17 cellular contexts compared by ENCODE assay signal in genomic region chr2:3516831-3517230, GRCh38.
"Had no signal": no experiment of that assay in that cellular context is flagged by ENCODE, and none has a peak within 500 bp of the region (broad histone marks: within the 10 kb centered on the region; RNA-seq: fewer than 3 reads in every experiment).

No MANE protein-coding gene starts in this region.

- H3K9me3 ChIP-seq: esophagus muscularis mucosa, upper lobe of right lung had no signal

- DNase-seq: activated CD4-positive, alpha-beta T cell treated with anti-CD3 and anti-CD28 coated beads for 36 hours; activated CD8-positive, alpha-beta T cell treated with anti-CD3 and anti-CD28 coated beads, Interleukin-2, amount 10 ng/mL, durations not matched to agents 7 days and 5 days; activated naive CD4-positive, alpha-beta T cell treated with anti-CD3 and anti-CD28 coated beads, Interleukin-2, amount 50 U/mL, for 16 hours; amniotic stem cell; brain microvascular endothelial cell; dorsolateral prefrontal cortex; left lung; mesendoderm; posterior cingulate gyrus; spleen; stimulated activated CD4-positive, alpha-beta T cell treated with anti-CD3 and anti-CD28 coated beads, Interleukin-1b, Interleukin-23, amount 100 ng/mL, for 48 hours; stimulated activated naive B cell treated with anti-CD40 and anti-IgM and Interleukin-4, amounts not matched to agents 10 μg/mL and 1 μg/mL and 100 μg/mL, for 72 hours; substantia nigra; upper lobe of right lung had no signal

- H3K27me3 ChIP-seq: brain microvascular endothelial cell, dorsolateral prefrontal cortex, esophagus muscularis mucosa, left lung, SJSA1, spleen, upper lobe of right lung had no signal

- ATAC-seq: activated CD4-positive, alpha-beta T cell treated with anti-CD3 and anti-CD28 coated beads for 36 hours; activated CD8-positive, alpha-beta T cell treated with anti-CD3 and anti-CD28 coated beads, Interleukin-2, amount 10 ng/mL, durations not matched to agents 7 days and 5 days; left lung; sciatic nerve; stimulated activated naive B cell treated with anti-CD40 and anti-IgM and Interleukin-4, amounts not matched to agents 10 μg/mL and 1 μg/mL and 100 μg/mL, for 72 hours; upper lobe of right lung had no signal

- H3K27ac Mint-ChIP-seq: activated CD4-positive, alpha-beta T cell treated with anti-CD3 and anti-CD28 coated beads for 36 hours; activated CD8-positive, alpha-beta T cell treated with anti-CD3 and anti-CD28 coated beads, Interleukin-2, amount 10 ng/mL, durations not matched to agents 7 days and 5 days; stimulated activated naive B cell treated with anti-CD40 and anti-IgM and Interleukin-4, amounts not matched to agents 10 μg/mL and 1 μg/mL and 100 μg/mL, for 72 hours had no signal

- H3K4me3 ChIP-seq: esophagus muscularis mucosa, left lung, SJSA1, spleen, upper lobe of right lung had no signal

- H3K27me3 Mint-ChIP-seq: activated CD4-positive, alpha-beta T cell treated with anti-CD3 and anti-CD28 coated beads for 36 hours; stimulated activated naive B cell treated with anti-CD40 and anti-IgM and Interleukin-4, amounts not matched to agents 10 μg/mL and 1 μg/mL and 100 μg/mL, for 72 hours had no signal

- H3K27ac ChIP-seq: brain microvascular endothelial cell, esophagus muscularis mucosa, left lung, SJSA1, spleen, upper lobe of right lung had no signal
